In the genomic region with DNA sequence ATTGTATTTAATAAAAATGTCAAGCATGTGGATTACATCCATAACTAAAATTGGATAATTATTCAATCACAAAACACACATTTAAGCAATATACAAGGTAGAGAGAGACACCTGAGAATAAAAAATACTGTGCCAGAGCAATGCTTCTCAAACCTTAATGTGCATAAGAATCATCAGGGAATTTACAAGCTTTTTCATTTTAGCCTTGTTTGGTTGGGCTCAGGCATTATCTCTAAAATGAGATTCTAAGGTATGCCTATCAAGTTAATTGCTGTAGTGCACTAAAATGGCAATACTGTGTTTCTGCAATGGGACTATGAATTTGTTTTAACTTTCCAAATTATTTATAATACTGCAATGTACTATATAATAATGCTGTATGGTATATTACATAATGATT, we compare ENCODE assay signal across 8 cellular contexts. TPM values are rescaled to one million over a fixed set of nuclear protein-coding genes. Genes with fewer than 3 reads are reported as not detected.
DNase-seq lines count a peak whose midpoint lies in the region; ATAC-seq and TF ChIP-seq lines count a peak whose summit lies in the region.

No MANE protein-coding gene starts in this region.

- H3K9me3 ChIP-seq in ascending aorta (no peaks in the 10 kb centered on the region), right lobe of liver (no peaks in the 10 kb centered on the region), thyroid gland (no peaks in the 10 kb centered on the region)

- no peak for DNase-seq in activated T-cell treated with anti-CD3 and anti-CD28 coated beads, Interleukin-2, amount 50 U/mL, for 4 hours
- DNase-seq in activated T-cell treated with anti-CD3 and anti-CD28 coated beads for 4 hours (no peak), ascending aorta (ENCODE audit: low spot score in 2 of 2) (no peak), right lobe of liver (no peak), thyroid gland (no peak), posterior vena cava (ENCODE audit: low spot score) (no peak), AG20443 (ENCODE audit: low spot score) (no peak)

- no peaks in the 10 kb centered on the region for H3K9me3 Mint-ChIP-seq in activated T-cell treated with anti-CD3 and anti-CD28 coated beads, Interleukin-2, amount 50 U/mL, for 4 hours

- H3K27me3 ChIP-seq in ascending aorta (no peaks in the 10 kb centered on the region), right lobe of liver (no peaks in the 10 kb centered on the region), thyroid gland (no peaks in the 10 kb centered on the region)

- H3K4me3 ChIP-seq in ascending aorta (peak overlapping the region; percentile 76 to 100), right lobe of liver (peak overlapping the region; percentile 83 to 85 (median 84)), thyroid gland (replicated peaks in 1 of 3) (peak overlapping the region in 2 of 3 donors; percentile 89 to 100)

- H3K36me3 Mint-ChIP-seq in activated T-cell treated with anti-CD3 and anti-CD28 coated beads, Interleukin-2, amount 50 U/mL, for 4 hours (ENCODE audit: insufficient read depth) = peaks cover 8% of the 10 kb centered on the region

- H3K4me1 ChIP-seq in ascending aorta (peaks cover 0 to 28% of the 10 kb centered on the region in 2 donors), right lobe of liver (peaks cover 0 to 14% (median 0%) of the 10 kb centered on the region in 4 donors), thyroid gland (peaks cover 13 to 25% of the 10 kb centered on the region in 2 donors)

- no peak for ATAC-seq in activated T-cell treated with anti-CD3 and anti-CD28 coated beads, Interleukin-2, amount 50 U/mL, for 4 hours
- ATAC-seq in right lobe of liver = no peak
- ATAC-seq in GM21423 (IDR thresholded peaks at IDR 0.05; ENCODE audit: unreplicated experiment) = no peak

- TF ChIP-seq POLR2A in right lobe of liver (IDR thresholded peaks at IDR 0.05) = no peak
- TF ChIP-seq POLR2A in thyroid gland (IDR thresholded peaks at IDR 0.05) = no peak

- peaks cover 41% of the 10 kb centered on the region for H3K4me1 Mint-ChIP-seq in activated T-cell treated with anti-CD3 and anti-CD28 coated beads, Interleukin-2, amount 50 U/mL, for 4 hours (ENCODE audit: low read depth)

- peak overlapping the region; percentile 88 to 98 for H3K27ac ChIP-seq in ascending aorta
- peak overlapping the region; percentile 67 to 91 (median 80) for H3K27ac ChIP-seq in right lobe of liver
- peak overlapping the region in 2 of 3 donors; percentile 90 to 92 for H3K27ac ChIP-seq in thyroid gland

- TF ChIP-seq CTCF in ascending aorta (IDR thresholded peaks at IDR 0.05) (no peak), right lobe of liver (IDR thresholded peaks at IDR 0.05) (no peak), thyroid gland (IDR thresholded peaks at IDR 0.05) (no peak)

- no peaks in the 10 kb centered on the region for H3K27me3 Mint-ChIP-seq in activated T-cell treated with anti-CD3 and anti-CD28 coated beads, Interleukin-2, amount 50 U/mL, for 4 hours (ENCODE audit: low read depth)

- H3K4me3 Mint-ChIP-seq in activated T-cell treated with anti-CD3 and anti-CD28 coated beads, Interleukin-2, amount 50 U/mL, for 4 hours = peak overlapping the region; percentile 88

- H3K36me3 ChIP-seq in ascending aorta (peaks cover 0 to 5% of the 10 kb centered on the region in 2 donors), right lobe of liver (no peaks in the 10 kb centered on the region), thyroid gland (no peaks in the 10 kb centered on the region)

- intact Hi-C loops in ascending aorta (cut with DNase I) = loop anchor here (1.0 to 5.0 kb wide), 3 partner anchors 29 to 349 kb away; a partner anchor contains a TSS
- intact Hi-C loops in right lobe of liver (cut with DNase I) = no loop called here
- intact Hi-C loops in thyroid gland (cut with DNase I) = no loop called here
- intact Hi-C loops in posterior vena cava (cut with DNase I) = no loop called here

RNA-seq across cellular contexts. Expression of a gene that starts 1.0 kb away (rescaled TPM):
- 100 to 1,000 TPM; 171 to 175 (median 173) TPM for total RNA-seq in activated T-cell treated with anti-CD3 and anti-CD28 coated beads, Interleukin-2, amount 50 U/mL, for 4 hours
- total RNA-seq in ascending aorta (56.8 TPM), right lobe of liver (10 to 100 TPM; 29.8 to 48.0 (median 32.9) TPM), thyroid gland (100 to 1,000 TPM in 3 of 4 donors, 10 to 100 TPM in 1; 92.4 to 117 (median 106) TPM), posterior vena cava (100 to 1,000 TPM; 101 to 119 TPM)

RNA-seq across cellular contexts. Expression of a gene that starts 20.7 kb away (rescaled TPM):
- 100 to 1,000 TPM; 408 to 545 (median 430) TPM for total RNA-seq in activated T-cell treated with anti-CD3 and anti-CD28 coated beads, Interleukin-2, amount 50 U/mL, for 4 hours
- total RNA-seq in ascending aorta = 31.7 TPM
- total RNA-seq in right lobe of liver = 1 to 10 TPM in 5 of 6 experiments, under 1 TPM in 1; 0.31 to 7.4 (median 2.0) TPM
- total RNA-seq in thyroid gland = 10 to 100 TPM in 3 of 4 donors, 1 to 10 TPM in 1; 9.0 to 34.8 (median 20.9) TPM
- total RNA-seq in posterior vena cava = 100 to 1,000 TPM in 1 of 2 donors, 10 to 100 TPM in 1; 83.7 to 101 TPM

RNA-seq across cellular contexts. Expression of a gene that starts 30.0 kb away (rescaled TPM):
- total RNA-seq in activated T-cell treated with anti-CD3 and anti-CD28 coated beads, Interleukin-2, amount 50 U/mL, for 4 hours = 100 to 1,000 TPM; 103 to 110 (median 109) TPM
- total RNA-seq in ascending aorta (47.3 TPM), right lobe of liver (10 to 100 TPM; 14.6 to 58.6 (median 16.0) TPM), thyroid gland (10 to 100 TPM; 16.4 to 94.2 (median 78.6) TPM), posterior vena cava (10 to 100 TPM; 20.9 to 29.5 TPM)

Comparison
In these comparisons a context has a peak if more than half of its experiments do, and no peak if none do; other contexts are left out.
1. RNA of a gene that starts 20.7 kb away (total RNA-seq): 408 to 545 TPM in activated T-cell treated with anti-CD3 and anti-CD28 coated beads, Interleukin-2, amount 50 U/mL, for 4 hours; 83.7 to 101 TPM in posterior vena cava, 31.7 TPM in ascending aorta (single experiment), 9.0 to 34.8 TPM in thyroid gland and 0.31 to 7.4 TPM in right lobe of liver; every median in the first group is over 4 times any median in the second.
2. Peak in every context shown above with its lines, with median percentiles within 50 percentile points of each other: H3K27ac ChIP-seq and H3K4me3 ChIP-seq.